19 cellular contexts compared by ENCODE assay signal in the genomic region with DNA sequence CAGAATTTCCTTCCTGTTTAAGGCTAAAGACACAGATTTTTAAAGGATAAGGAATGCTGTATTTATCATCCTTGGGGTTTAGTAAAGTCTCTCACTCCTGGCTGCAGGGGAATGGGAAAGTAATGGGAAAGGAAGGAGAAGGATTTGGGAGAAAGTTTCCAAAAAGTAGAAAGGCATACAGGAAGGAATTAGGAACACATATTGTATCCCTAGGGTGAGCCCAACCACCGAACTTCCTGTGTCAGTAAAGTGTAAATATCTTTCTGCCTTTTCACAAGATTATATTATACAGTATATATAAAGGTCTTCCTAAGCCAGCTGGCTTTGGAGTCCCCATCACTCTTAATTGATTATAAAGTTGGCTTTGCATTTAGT. TPM values are rescaled to one million over a fixed set of nuclear protein-coding genes. Genes with fewer than 3 reads are reported as not detected.
DNase-seq lines count a peak whose midpoint lies in the region; ATAC-seq, FAIRE-seq and TF ChIP-seq lines count a peak whose summit lies in the region.
"Had no signal": no experiment of that assay in that cellular context is flagged by ENCODE, and none has a peak within 500 bp of the region (broad histone marks: within the 10 kb centered on the region; RNA-seq: fewer than 3 reads in every experiment).

No MANE protein-coding gene starts in this region.

- H3K4me2 ChIP-seq in DND-41 (ENCODE audit: insufficient read depth, low read length) (peak overlapping the region; percentile 30; the same call in 1 of the 2 replicates), GM12878 (ENCODE audit: control insufficient read depth, insufficient read depth) (peak overlapping the region; percentile 34; the same call in 1 of the 2 replicates), osteoblast (ENCODE audit: insufficient read depth, low read length) (peak overlapping the region; percentile 56), SK-N-SH (no peak overlapping the region), hepatocyte (no peak overlapping the region)

- H3K27ac Mint-ChIP-seq in MCF 10A (ENCODE audit: low read depth, unreplicated experiment) = no peak overlapping the region

- ATAC-seq in DND-41 (ENCODE audit: insufficient read depth, low read depth) = no peak
- peak; percentile 36 for ATAC-seq in GM12878
- ATAC-seq: esophagus mucosa had no signal

- H3K27ac ChIP-seq in DND-41 (ENCODE audit: low read length) (no peak overlapping the region; the same call in 1 of the 2 replicates), GM12878 (ENCODE audit: control insufficient read depth, insufficient read depth) (no peak overlapping the region), osteoblast (ENCODE audit: low read depth, low read length) (no peak overlapping the region), SK-N-SH (ENCODE audit: low read depth in 2 of 2, low read length in 1 of 2) (no peak overlapping the region), hepatocyte (no peak overlapping the region)
- H3K27ac ChIP-seq: Peyer's patch, skin epidermis had no signal

- H4K20me1 ChIP-seq in DND-41 (ENCODE audit: insufficient read depth, low read length) (no peaks in the 10 kb centered on the region), GM12878 (ENCODE audit: control insufficient read depth, insufficient read depth) (no peaks in the 10 kb centered on the region), osteoblast (ENCODE audit: insufficient read depth, low read length) (no peaks in the 10 kb centered on the region), SK-N-SH (ENCODE audit: insufficient read depth) (no peaks in the 10 kb centered on the region), hepatocyte (ENCODE audit: insufficient read depth, poor library complexity, severe bottlenecking) (no peaks in the 10 kb centered on the region)

- no peak overlapping the region for H3K4me3 ChIP-seq in DND-41 (ENCODE audit: low read depth in 1 of 2, low read length in 2 of 2)
- H3K4me3 ChIP-seq in GM12878 = no peak overlapping the region
- no peak overlapping the region for H3K4me3 ChIP-seq in osteoblast (ENCODE audit: insufficient read depth, low read length)
- no peak overlapping the region for H3K4me3 ChIP-seq in SK-N-SH (ENCODE audit: low read depth in 2 of 2, low read length in 1 of 2)
- H3K4me3 ChIP-seq in hepatocyte = no peak overlapping the region
- H3K4me3 ChIP-seq: Peyer's patch, skin epidermis had no signal

- no peak for TF ChIP-seq POLR2A in GM12878 (IDR thresholded peaks at IDR 0.05; ENCODE audit: low read depth, low read length)

- H3K79me2 ChIP-seq in DND-41 (ENCODE audit: insufficient read depth, low read length) (no peaks in the 10 kb centered on the region), GM12878 (ENCODE audit: control insufficient read depth, insufficient read depth, low read length) (no peaks in the 10 kb centered on the region), osteoblast (ENCODE audit: insufficient read depth, low read length) (no peaks in the 10 kb centered on the region), SK-N-SH (ENCODE audit: insufficient read depth) (no peaks in the 10 kb centered on the region), hepatocyte (no peaks in the 10 kb centered on the region)

- H3K9me2 ChIP-seq in SK-N-SH (no peaks in the 10 kb centered on the region), hepatocyte (replicated peaks; ENCODE audit: insufficient read depth) (no peaks in the 10 kb centered on the region)

- in situ Hi-C loops in GM12878 (cut with MboI) = no loop called here

- no peaks in the 10 kb centered on the region for H3K27me3 Mint-ChIP-seq in MCF 10A (ENCODE audit: insufficient read depth, unreplicated experiment)

- POLR2A ChIA-PET in GM12878 (lab: Charles Lee) (interaction anchor here (1.3 to 1.7 kb wide), 2 partner anchors 19 to 54 kb away, joined by 4 to 6 read pairs; partner anchors contain the start of gene CISD1), MCF 10A (lab: Yijun Ruan, JAX) (no interaction called here), SK-N-SH (lab: Yijun Ruan, JAX) (no interaction called here)

- BruUV-seq in GM12878 (replicated peaks; lab: Mats Ljungman, UMichigan) (no TSS peak), MCF 10A (replicated peaks; lab: Mats Ljungman, UMichigan) (no TSS peak)

- H3K27me3 ChIP-seq in DND-41 (ENCODE audit: insufficient read depth, low read length, poor library complexity) (no peaks in the 10 kb centered on the region), GM12878 (replicated peaks in 1 of 2; ENCODE audit: control insufficient read depth in 2 of 2, insufficient read depth in 2 of 2, low read length in 1 of 2) (no peaks in the 10 kb centered on the region), osteoblast (ENCODE audit: insufficient read depth, low read length) (no peaks in the 10 kb centered on the region), SK-N-SH (ENCODE audit: insufficient read depth) (no peaks in the 10 kb centered on the region), hepatocyte (no peaks in the 10 kb centered on the region)
- H3K27me3 ChIP-seq: BE2C, Peyer's patch had no signal

- H3K9me3 Mint-ChIP-seq in MCF 10A (ENCODE audit: unreplicated experiment) = no peaks in the 10 kb centered on the region

- H3K4me1 ChIP-seq in DND-41 (ENCODE audit: insufficient read depth, low read length) = peaks cover 12% of the 10 kb centered on the region
- peaks cover 4% of the 10 kb centered on the region; the same call in 1 of the 2 replicates for H3K4me1 ChIP-seq in GM12878 (ENCODE audit: control insufficient read depth, insufficient read depth, low read length)
- peaks cover 5% of the 10 kb centered on the region for H3K4me1 ChIP-seq in osteoblast (ENCODE audit: insufficient read depth, low read length)
- no peaks in the 10 kb centered on the region for H3K4me1 ChIP-seq in SK-N-SH (ENCODE audit: control insufficient read depth in 1 of 2, insufficient read depth in 2 of 2, low read depth in 1 of 2, low read length in 1 of 2)
- H3K4me1 ChIP-seq in hepatocyte (ENCODE audit: insufficient read depth) = no peaks in the 10 kb centered on the region
- H3K4me1 ChIP-seq: BE2C had no signal

- H2AFZ ChIP-seq in DND-41 (ENCODE audit: low read depth, low read length) (peak overlapping the region; percentile 49; the same call in 1 of the 2 replicates), GM12878 (ENCODE audit: control insufficient read depth, low read depth, low read length) (no peak overlapping the region), osteoblast (ENCODE audit: low read length) (peak overlapping the region; percentile 74), SK-N-SH (ENCODE audit: low read depth) (no peak overlapping the region), hepatocyte (no peak overlapping the region)

- no peak for TF ChIP-seq RAD21 in GM12878 (IDR thresholded peaks at IDR 0.05; ENCODE audit: insufficient read depth, low read depth, low read length)
- TF ChIP-seq RAD21 in SK-N-SH (IDR thresholded peaks at IDR 0.05; ENCODE audit: low read length) = no peak

- no peaks in the 10 kb centered on the region for H3F3A ChIP-seq in SK-N-SH (replicated peaks; ENCODE audit: insufficient read depth)

- DNase-seq in DND-41 (no peak), HCEC 1CT (peak; percentile 13), GM12878 (ENCODE audit: low read depth, low spot score) (no peak), osteoblast (ENCODE audit: insufficient read length, low spot score, missing footprints) (no peak), MCF 10A (ENCODE audit: unreplicated experiment) (no peak), SK-N-SH (no peak), hepatocyte (ENCODE audit: low spot score) (no peak)
- DNase-seq: activated CD4-positive, CD25-positive, alpha-beta regulatory T cell treated with anti-CD3 and anti-CD28 coated beads, Interleukin-2, amount 50 U/mL, for 72 hours; activated CD8-positive, alpha-beta memory T cell treated with anti-CD3 and anti-CD28 coated beads for 24 hours; BE2C; GOT3; left ventricle myocardium superior; NCI-H1092 treated with DMSO at 0.1 percent for 48 hours; NCI-H69; posterior cingulate gyrus; stimulated activated CD4-positive, alpha-beta T cell treated with anti-CD3 and anti-CD28 coated beads, Interleukin-4, amount 100 ng/mL, for 1 hour had no signal

- WGBS in GM12878 (ENCODE audit: insufficient coverage, insufficient replicate concordance, low lambda C conversion rate, missing lambda C conversion rate) = 0% methylated on average over 1 of the region's 1 CpG
- 45% methylated on average over 1 of the region's 1 CpG for WGBS in SK-N-SH (ENCODE audit: low lambda C conversion rate)
- WGBS in hepatocyte (ENCODE audit: low lambda C conversion rate, missing lambda C conversion rate) = 63% methylated on average over 1 of the region's 1 CpG

- no peaks in the 10 kb centered on the region for H3K36me3 Mint-ChIP-seq in MCF 10A (ENCODE audit: insufficient read depth, unreplicated experiment)

- H3K4me3 Mint-ChIP-seq in MCF 10A (ENCODE audit: unreplicated experiment) = no peak overlapping the region

- H3K9me3 ChIP-seq in DND-41 (ENCODE audit: insufficient read depth, low read length, severe bottlenecking) (no peaks in the 10 kb centered on the region), GM12878 (replicated peaks; ENCODE audit: control insufficient read depth, insufficient read depth, low read length) (no peaks in the 10 kb centered on the region), osteoblast (ENCODE audit: low read depth, low read length) (no peaks in the 10 kb centered on the region), SK-N-SH (no peaks in the 10 kb centered on the region), hepatocyte (ENCODE audit: low read depth) (no peaks in the 10 kb centered on the region)
- H3K9me3 ChIP-seq: BE2C, Peyer's patch had no signal

- intact Hi-C loops in GM12878 (cut with micrococcal nuclease; ENCODE audit: unreplicated experiment) = no loop called here
- intact Hi-C loops in MCF 10A (cut with micrococcal nuclease) = no loop called here

- no peaks in the 10 kb centered on the region for H3K36me3 ChIP-seq in DND-41 (ENCODE audit: insufficient read depth, low read length)
- H3K36me3 ChIP-seq in GM12878 (ENCODE audit: control insufficient read depth in 2 of 2, insufficient read depth in 2 of 2, low read length in 1 of 2) = no peaks in the 10 kb centered on the region
- no peaks in the 10 kb centered on the region for H3K36me3 ChIP-seq in osteoblast (ENCODE audit: insufficient read depth, low read length)
- H3K36me3 ChIP-seq in SK-N-SH (replicated peaks in 1 of 2; ENCODE audit: control insufficient read depth in 1 of 2, insufficient read depth in 2 of 2, low read length in 1 of 2) = no peaks in the 10 kb centered on the region
- H3K36me3 ChIP-seq in hepatocyte (replicated peaks; ENCODE audit: insufficient read depth, low read depth) = no peaks in the 10 kb centered on the region
- H3K36me3 ChIP-seq: BE2C, Peyer's patch had no signal

- no peak for FAIRE-seq in GM12878 (lab: Jason Lieb, UNC)

- TF ChIP-seq EP300 in GM12878 (IDR thresholded peaks at IDR 0.05; ENCODE audit: borderline replicate concordance in 1 of 2, control insufficient read depth in 1 of 2, low read depth in 2 of 2, low read length in 2 of 2) (no peak), SK-N-SH (IDR thresholded peaks at IDR 0.05; ENCODE audit: borderline replicate concordance in 1 of 2, low read depth in 1 of 2, low read length in 1 of 2) (no peak)

- SMC1A ChIA-PET in GM12878 (lab: Charles Lee; ENCODE audit: uncharacterized antibody, unreplicated experiment) = interaction anchor here (1.1 to 1.3 kb wide), 2 partner anchors 20 to 23 kb away, joined by 3 to 5 read pairs; no protein-coding TSS in a partner anchor

- TF ChIP-seq CTCF in DND-41 (IDR thresholded peaks at IDR 0.05; ENCODE audit: borderline replicate concordance, extremely low read depth, low read length, poor library complexity, severe bottlenecking) = no peak
- TF ChIP-seq CTCF in GM12878 (IDR thresholded peaks at IDR 0.05 in 2 of 3, conservative IDR thresholded peaks at IDR 0.05 in 1 of 3; ENCODE audit: control insufficient read depth in 2 of 3, extremely low read depth in 1 of 3, insufficient read depth in 1 of 3, low read depth in 3 of 3, low read length in 3 of 3) = no peak
- no peak for TF ChIP-seq CTCF in osteoblast (IDR thresholded peaks at IDR 0.05; ENCODE audit: extremely low read depth, low read depth, low read length)
- TF ChIP-seq CTCF in MCF 10A (IDR thresholded peaks at IDR 0.05; ENCODE audit: unreplicated experiment) = no peak
- no peak for TF ChIP-seq CTCF in SK-N-SH (IDR thresholded peaks at IDR 0.05)
- no peak for TF ChIP-seq CTCF in hepatocyte (IDR thresholded peaks at IDR 0.05; ENCODE audit: poor library complexity)

- H3K4me1 Mint-ChIP-seq in MCF 10A (ENCODE audit: insufficient read depth, unreplicated experiment) = peaks cover 6% of the 10 kb centered on the region

- H3K9ac ChIP-seq in DND-41 (ENCODE audit: low read depth, low read length) = no peak overlapping the region
- H3K9ac ChIP-seq in GM12878 (ENCODE audit: control insufficient read depth, insufficient read depth, low read length) = no peak overlapping the region
- no peak overlapping the region for H3K9ac ChIP-seq in SK-N-SH

- CTCF ChIA-PET in GM12878 (lab: Yijun Ruan, JAX) (interaction anchor here (1.0 to 1.7 kb wide), 4 partner anchors 11 to 62 kb away, joined by 3 to 7 read pairs (median 4); no protein-coding TSS in a partner anchor), MCF 10A (lab: Yijun Ruan, JAX) (interaction anchor here (0.7 kb wide), 2 partner anchors 9 to 1770 kb away, joined by 3 read pairs; no protein-coding TSS in a partner anchor), SK-N-SH (lab: Yijun Ruan, JAX) (interaction anchor here (1.6 kb wide), 1 partner anchor 12 kb away, joined by 4 read pairs; the partner anchor contains the start of gene UBE2D1)

- RAD21 ChIA-PET in GM12878 (lab: Charles Lee; ENCODE audit: unreplicated experiment) = interaction anchor here (1.1 to 1.4 kb wide), 2 partner anchors 19 kb away, joined by 3 to 4 read pairs; no protein-coding TSS in a partner anchor

RNA-seq across cellular contexts. Expression of gene UBE2D1, which starts 12.0 kb away (rescaled TPM):
- total RNA-seq in GM12878 (2013; cell fraction: nucleolus; rRNA removed) = 20.5 and 22.3 TPM in 2 replicates
- 10.4 and 12.4 TPM in 2 replicates for total RNA-seq in GM12878 (2014; rRNA removed)
- total RNA-seq in GM12878 (2014; rRNA removed; fragmentation: Illumina TruSeq; extraction: Trizol) = 14.7 and 14.9 TPM in 2 replicates
- 13.0 and 13.4 TPM in 2 replicates for total RNA-seq in GM12878 (2021)
- polyA plus RNA-seq in GM12878 (2011; ENCODE audit: low read depth) = 3.5 TPM
- polyA plus RNA-seq in GM12878 (2011; rRNA removed) = 29.0 and 46.3 TPM in 2 replicates
- polyA plus RNA-seq in GM12878 (2011; cell fraction: cytosol; rRNA removed) = 8.8 and 9.6 TPM in 2 replicates
- 10.4 and 10.5 TPM in 2 replicates for polyA plus RNA-seq in GM12878 (2011; cell fraction: nucleus; rRNA removed)
- polyA plus RNA-seq in GM12878 (2012) = 7.2 and 7.6 TPM in 2 replicates
- polyA plus RNA-seq in GM12878 (2014; fragmentation: Illumina TruSeq; extraction: Trizol) = 16.1 and 17.9 TPM in 2 replicates
- 10 to 100 TPM in 1 of 2 experiments, 1 to 10 TPM in 1; 6.1 to 17.8 TPM for polyA plus RNA-seq in GM12878 (2014; fragmentation: Nextera tagmentation; extraction: Ambion mirVana)
- 8.9 and 11.3 TPM in 2 replicates for polyA plus RNA-seq in GM12878 (2014; rRNA removed)
- 10 to 100 TPM; 30.7 to 32.0 TPM for polyA plus RNA-seq in GM12878 (2016; fragmentation: Nextera tagmentation; extraction: Ambion mirVana)
- 4.1 and 8.0 TPM in 2 replicates for polyA minus RNA-seq in GM12878 (2011; rRNA and poly(A)+ RNA removed)
- polyA minus RNA-seq in GM12878 (2011; cell fraction: cytosol; rRNA and poly(A)+ RNA removed) = 2.9 and 4.1 TPM in 2 replicates
- polyA minus RNA-seq in GM12878 (2011; cell fraction: nucleus; rRNA and poly(A)+ RNA removed) = 7.3 and 12.9 TPM in 2 replicates
- total RNA-seq in osteoblast = 20.3 and 22.4 TPM in 2 replicates
- 12.2 and 14.7 TPM in 2 replicates for total RNA-seq in MCF 10A (2022)
- polyA plus RNA-seq in SK-N-SH (2012; rRNA removed) = 8.7 and 11.1 TPM in 2 replicates
- polyA plus RNA-seq in SK-N-SH (2012; cell fraction: cytosol; rRNA removed) = 13.8 and 18.7 TPM in 2 replicates
- polyA plus RNA-seq in SK-N-SH (2012; cell fraction: nucleus; rRNA removed) = 3.0 and 7.8 TPM in 2 replicates
- 26.6 and 28.7 TPM in 2 replicates for total RNA-seq in hepatocyte
- polyA plus RNA-seq in hepatocyte = 19.2 and 22.1 TPM in 2 replicates

RNA-seq across cellular contexts. Expression of gene CISD1, which starts 53.9 kb away (rescaled TPM):
- 7.4 and 9.0 TPM in 2 replicates for total RNA-seq in GM12878 (2013; cell fraction: nucleolus; rRNA removed)
- total RNA-seq in GM12878 (2014; rRNA removed) = 23.0 and 26.0 TPM in 2 replicates
- total RNA-seq in GM12878 (2014; rRNA removed; fragmentation: Illumina TruSeq; extraction: Trizol) = 42.7 and 46.8 TPM in 2 replicates
- 31.8 and 34.3 TPM in 2 replicates for total RNA-seq in GM12878 (2021)
- 20.4 TPM for polyA plus RNA-seq in GM12878 (2011; ENCODE audit: low read depth)
- polyA plus RNA-seq in GM12878 (2011; rRNA removed) = 71.6 and 88.7 TPM in 2 replicates
- 21.3 and 27.3 TPM in 2 replicates for polyA plus RNA-seq in GM12878 (2011; cell fraction: cytosol; rRNA removed)
- 11.8 and 13.8 TPM in 2 replicates for polyA plus RNA-seq in GM12878 (2011; cell fraction: nucleus; rRNA removed)
- polyA plus RNA-seq in GM12878 (2012) = 24.1 and 29.1 TPM in 2 replicates
- 45.4 and 48.0 TPM in 2 replicates for polyA plus RNA-seq in GM12878 (2014; fragmentation: Illumina TruSeq; extraction: Trizol)
- polyA plus RNA-seq in GM12878 (2014; fragmentation: Nextera tagmentation; extraction: Ambion mirVana) = 100 to 1,000 TPM; 156 to 162 TPM
- 21.8 and 28.5 TPM in 2 replicates for polyA plus RNA-seq in GM12878 (2014; rRNA removed)
- polyA plus RNA-seq in GM12878 (2016; fragmentation: Nextera tagmentation; extraction: Ambion mirVana) = 100 to 1,000 TPM; 129 to 139 TPM
- polyA minus RNA-seq in GM12878 (2011; rRNA and poly(A)+ RNA removed) = 5.0 and 11.0 TPM in 2 replicates
- polyA minus RNA-seq in GM12878 (2011; cell fraction: cytosol; rRNA and poly(A)+ RNA removed) = 4.1 and 8.7 TPM in 2 replicates
- polyA minus RNA-seq in GM12878 (2011; cell fraction: nucleus; rRNA and poly(A)+ RNA removed) = 2.2 and 3.1 TPM in 2 replicates
- total RNA-seq in osteoblast = 31.5 and 34.2 TPM in 2 replicates
- 51.8 and 58.0 TPM in 2 replicates for total RNA-seq in MCF 10A (2022)
- polyA plus RNA-seq in SK-N-SH (2012; rRNA removed) = 34.1 and 40.8 TPM in 2 replicates
- polyA plus RNA-seq in SK-N-SH (2012; cell fraction: cytosol; rRNA removed) = 48.7 and 73.6 TPM in 2 replicates
- polyA plus RNA-seq in SK-N-SH (2012; cell fraction: nucleus; rRNA removed) = 16.4 and 24.1 TPM in 2 replicates
- total RNA-seq in hepatocyte = 37.8 and 47.0 TPM in 2 replicates
- 94.4 and 95.9 TPM in 2 replicates for polyA plus RNA-seq in hepatocyte

RNA-seq across cellular contexts. Expression of gene IPMK, which starts 55.1 kb away (rescaled TPM):
- 20.1 TPM in 2 replicates for total RNA-seq in GM12878 (2013; cell fraction: nucleolus; rRNA removed)
- total RNA-seq in GM12878 (2014; rRNA removed) (3.7 and 4.2 TPM in 2 replicates), GM12878 (2014; rRNA removed; fragmentation: Illumina TruSeq; extraction: Trizol) (4.4 and 4.6 TPM in 2 replicates), GM12878 (2021) (3.5 and 3.8 TPM in 2 replicates), osteoblast (10.9 TPM in 2 replicates), MCF 10A (2022) (5.2 TPM in 2 replicates), hepatocyte (15.1 and 17.5 TPM in 2 replicates)
- 1.3 TPM for polyA plus RNA-seq in GM12878 (2011; ENCODE audit: low read depth)
- polyA plus RNA-seq in GM12878 (2011; rRNA removed) (7.5 and 14.8 TPM in 2 replicates), GM12878 (2014; fragmentation: Illumina TruSeq; extraction: Trizol) (3.4 and 4.2 TPM in 2 replicates), GM12878 (2014; fragmentation: Nextera tagmentation; extraction: Ambion mirVana) (1 to 10 TPM in 1 of 2 experiments, under 1 TPM in 1; 0.84 to 1.5 TPM), GM12878 (2014; rRNA removed) (2.0 and 2.3 TPM in 2 replicates), GM12878 (2016; fragmentation: Nextera tagmentation; extraction: Ambion mirVana) (1 to 10 TPM; 3.8 to 4.1 TPM), SK-N-SH (2012; rRNA removed) (0.71 and 0.88 TPM in 2 replicates), hepatocyte (2.9 and 3.5 TPM in 2 replicates)
- polyA plus RNA-seq in GM12878 (2011; cell fraction: cytosol; rRNA removed) = 1.7 and 1.9 TPM in 2 replicates
- polyA plus RNA-seq in GM12878 (2011; cell fraction: nucleus; rRNA removed) = 4.3 and 5.3 TPM in 2 replicates
- 3.1 and 5.3 TPM in 2 replicates for polyA plus RNA-seq in GM12878 (2012)
- polyA minus RNA-seq in GM12878 (2011; rRNA and poly(A)+ RNA removed) = 4.4 and 5.3 TPM in 2 replicates
- 3.5 and 4.1 TPM in 2 replicates for polyA minus RNA-seq in GM12878 (2011; cell fraction: cytosol; rRNA and poly(A)+ RNA removed)
- polyA minus RNA-seq in GM12878 (2011; cell fraction: nucleus; rRNA and poly(A)+ RNA removed) = 6.3 and 8.6 TPM in 2 replicates
- 1.4 and 1.8 TPM in 2 replicates for polyA plus RNA-seq in SK-N-SH (2012; cell fraction: cytosol; rRNA removed)
- polyA plus RNA-seq in SK-N-SH (2012; cell fraction: nucleus; rRNA removed) = 0.52 and 1.0 TPM in 2 replicates

Comparison
In these comparisons a context has a peak if more than half of its experiments do, and no peak if none do; other contexts are left out.
1. H2AFZ ChIP-seq: peak in DND-41 (single experiment) and osteoblast (single experiment); none in GM12878 (single experiment), SK-N-SH (single experiment) and hepatocyte (single experiment).
2. H3K4me2 ChIP-seq: peak in DND-41 (single experiment), GM12878 (single experiment) and osteoblast (single experiment); none in SK-N-SH (single experiment) and hepatocyte (single experiment).